Comparison of ENCODE assay signal across 11 cellular contexts in the genomic region with DNA sequence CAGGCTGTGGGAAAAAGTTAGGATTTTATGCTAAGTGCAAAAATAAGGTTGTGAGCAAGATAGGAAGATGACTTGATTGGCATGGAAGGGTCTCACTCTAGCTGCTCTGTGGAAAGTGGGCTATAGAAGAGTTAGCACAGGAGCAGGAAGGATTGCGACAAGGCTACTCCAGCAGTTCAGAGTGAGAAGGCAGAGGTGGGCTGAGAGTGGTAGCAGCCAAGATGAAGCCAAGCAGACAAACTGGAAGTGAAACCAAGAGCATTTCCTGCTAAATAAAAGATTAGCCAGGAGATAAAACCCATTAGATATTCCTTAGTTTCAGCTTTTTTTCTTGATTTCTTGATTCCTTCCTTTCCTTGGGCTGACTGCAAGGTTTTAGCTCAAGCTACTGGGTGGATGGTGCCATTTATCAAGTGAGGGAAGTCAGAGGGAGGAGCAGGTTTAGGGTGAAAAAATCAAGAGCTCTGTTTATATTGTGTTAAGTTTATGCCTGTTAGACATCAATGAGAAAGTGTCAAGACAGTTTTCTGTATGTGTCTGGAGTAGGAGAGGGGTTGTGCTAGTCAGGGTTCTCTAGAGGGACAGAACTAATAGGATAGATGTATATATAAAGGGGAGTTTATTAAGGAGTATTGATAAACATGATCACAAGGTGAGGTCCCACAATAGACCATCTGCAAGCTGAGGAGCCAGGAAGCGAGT. TPM values are rescaled to one million over a fixed set of nuclear protein-coding genes. Genes with fewer than 3 reads are reported as not detected.
DNase-seq lines count a peak whose midpoint lies in the region; ATAC-seq lines count a peak whose summit lies in the region.
"Had no signal": no experiment of that assay in that cellular context is flagged by ENCODE, and none has a peak within 500 bp of the region (broad histone marks: within the 10 kb centered on the region; RNA-seq: fewer than 3 reads in every experiment).

No MANE protein-coding gene starts in this region.

- no peak overlapping the region for H3K4ac ChIP-seq in mesenchymal stem cell (ENCODE audit: low read depth in 1 of 2, low read length in 2 of 2)

- H3K4me2 ChIP-seq in mesenchymal stem cell (ENCODE audit: low read length, poor library complexity, severe bottlenecking) = no peak overlapping the region

- H3K9me3 ChIP-seq in mesenchymal stem cell (ENCODE audit: control insufficient read depth, low read length) = no peaks in the 10 kb centered on the region
- H3K9me3 ChIP-seq: tibial artery had no signal

- no peak overlapping the region for H3K18ac ChIP-seq in mesenchymal stem cell (ENCODE audit: low read depth in 1 of 2, low read length in 2 of 2)

- H2BK120ac ChIP-seq in mesenchymal stem cell (ENCODE audit: low read depth, low read length) = no peak overlapping the region

- intact Hi-C loops in sciatic nerve (cut with DNase I) = no loop called here
- intact Hi-C loops in Right ventricle myocardium superior (cut with DNase I) = no loop called here

- no peak overlapping the region for H3K27ac ChIP-seq in mesenchymal stem cell (ENCODE audit: low read length, poor library complexity, severe bottlenecking)
- H3K27ac ChIP-seq: brain microvascular endothelial cell, tibial artery had no signal

- H4K8ac ChIP-seq in mesenchymal stem cell (ENCODE audit: low read length) = no peak overlapping the region

- H3K36me3 ChIP-seq in mesenchymal stem cell (ENCODE audit: control insufficient read depth in 1 of 2, insufficient read depth in 2 of 2, low read depth in 1 of 2, low read length in 2 of 2) = no peaks in the 10 kb centered on the region
- H3K36me3 ChIP-seq: brain microvascular endothelial cell, tibial artery had no signal

- H3K4me3 ChIP-seq in mesenchymal stem cell (ENCODE audit: insufficient read depth in 1 of 2, low read depth in 1 of 2, low read length in 2 of 2) = no peak overlapping the region
- H3K4me3 ChIP-seq: tibial artery had no signal

- H3K79me1 ChIP-seq in mesenchymal stem cell (replicated peaks; ENCODE audit: low read length, poor library complexity, severe bottlenecking) = no peaks in the 10 kb centered on the region

- H3K9ac ChIP-seq in mesenchymal stem cell (ENCODE audit: low read length) = no peak overlapping the region

- WGBS in mesenchymal stem cell = 81% methylated on average over 2 of the region's 2 CpGs

- ATAC-seq in GM18873 (IDR thresholded peaks at IDR 0.05; ENCODE audit: low FRiP score, unreplicated experiment) (peak; percentile 78), GM21737 (IDR thresholded peaks at IDR 0.05; ENCODE audit: unreplicated experiment) (peak; percentile 88), HG03469 (IDR thresholded peaks at IDR 0.05; ENCODE audit: unreplicated experiment) (peak; percentile 66), sciatic nerve (no peak), Right ventricle myocardium superior (ENCODE audit: poor library complexity) (no peak)
- ATAC-seq: activated CD8-positive, alpha-beta T cell treated with anti-CD3 and anti-CD28 coated beads, Interleukin-2, amount 10 ng/mL, durations not matched to agents 7 days and 5 days had no signal

- no peak overlapping the region for H2BK12ac ChIP-seq in mesenchymal stem cell (ENCODE audit: low read length in 2 of 2)

- no peak overlapping the region for H3K14ac ChIP-seq in mesenchymal stem cell (ENCODE audit: low read length in 2 of 2)

- no peaks in the 10 kb centered on the region for H3K4me1 ChIP-seq in mesenchymal stem cell (ENCODE audit: control insufficient read depth, insufficient read depth, low read depth, low read length)
- H3K4me1 ChIP-seq: tibial artery had no signal

- H2AK5ac ChIP-seq in mesenchymal stem cell (ENCODE audit: low read length, severe bottlenecking) = no peak overlapping the region

- H4K91ac ChIP-seq in mesenchymal stem cell (ENCODE audit: low read length) = no peak overlapping the region

- H2BK15ac ChIP-seq in mesenchymal stem cell (ENCODE audit: low read depth, poor library complexity, severe bottlenecking) = no peak overlapping the region

- H2AFZ ChIP-seq in mesenchymal stem cell (ENCODE audit: low read depth, low read length) = no peak overlapping the region

- peak overlapping the region in 1 of 2 experiments; percentile 72 for H3K23ac ChIP-seq in mesenchymal stem cell (ENCODE audit: low read length in 2 of 2)

- H3K27me3 ChIP-seq in mesenchymal stem cell (ENCODE audit: control insufficient read depth in 1 of 2, insufficient read depth in 1 of 2, low read length in 2 of 2) = no peaks in the 10 kb centered on the region
- H3K27me3 ChIP-seq: brain microvascular endothelial cell, tibial artery had no signal

- DNase-seq in mesenchymal stem cell (peak; percentile 1), sciatic nerve (ENCODE audit: low spot score) (no peak), Right ventricle myocardium superior (no peak), RKO (ENCODE audit: low spot score) (no peak), NCI-H1105 treated with DMSO at 0.1 percent for 48 hours (lab: John Stamatoyannopoulos, UW) (no peak)
- DNase-seq: activated CD8-positive, alpha-beta T cell treated with anti-CD3 and anti-CD28 coated beads, Interleukin-2, amount 10 ng/mL, durations not matched to agents 7 days and 5 days; brain microvascular endothelial cell; tibial artery had no signal

- H2BK5ac ChIP-seq in mesenchymal stem cell (ENCODE audit: low read depth, low read length, poor library complexity, severe bottlenecking) = no peak overlapping the region

RNA-seq across cellular contexts. Expression of a gene that starts 33.1 kb away (rescaled TPM):
- polyA plus RNA-seq in mesenchymal stem cell (2013, experiment 1 of 2) = 22.6 TPM
- polyA plus RNA-seq in mesenchymal stem cell (2013, experiment 2 of 2) = 22.1 TPM
- total RNA-seq in sciatic nerve (88.5 TPM), Right ventricle myocardium superior (28.0 TPM)

Comparison
In these comparisons a context has a peak if more than half of its experiments do, and no peak if none do; other contexts are left out.
1. ATAC-seq: peak in GM18873 (single experiment), GM21737 (single experiment) and HG03469 (single experiment); none in sciatic nerve (single experiment) and Right ventricle myocardium superior (single experiment).